In the genomic region with DNA sequence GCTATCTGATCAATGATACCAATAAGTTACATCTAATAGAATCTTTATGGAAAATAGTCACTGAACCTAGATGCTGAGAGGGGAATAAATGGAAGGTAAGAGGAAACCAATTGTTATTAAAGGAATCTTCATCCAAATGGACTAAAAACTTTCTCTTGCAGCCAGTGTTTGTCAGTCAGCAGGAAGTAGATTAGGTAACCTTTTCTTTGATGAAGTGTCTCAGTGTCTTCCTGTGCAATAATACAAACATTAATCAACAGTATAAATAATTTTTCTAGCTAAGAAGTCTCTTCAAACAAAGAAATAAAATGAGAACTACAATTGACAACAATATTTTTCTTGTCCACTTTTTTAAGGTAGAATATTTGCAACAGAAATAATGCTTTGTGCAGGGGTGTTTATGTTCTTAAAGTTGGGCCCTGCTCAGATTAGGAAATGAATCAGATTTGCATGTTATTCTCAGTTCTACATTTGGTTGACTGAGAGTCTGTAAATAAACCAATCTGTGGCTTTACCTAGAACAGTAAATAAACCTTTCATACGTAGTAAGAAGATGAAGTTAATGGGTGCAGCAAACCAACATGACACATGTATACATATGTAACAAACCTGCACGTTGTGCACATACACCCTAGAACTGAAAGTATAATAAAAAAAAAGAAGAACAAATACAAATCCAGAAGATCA, we compare ENCODE assay signal across 9 cellular contexts.
DNase-seq lines count a peak whose midpoint lies in the region; ATAC-seq, FAIRE-seq and TF ChIP-seq lines count a peak whose summit lies in the region.
"Had no signal": no experiment of that assay in that cellular context is flagged by ENCODE, and none has a peak within 500 bp of the region (broad histone marks: within the 10 kb centered on the region; RNA-seq: fewer than 3 reads in every experiment).

No MANE protein-coding gene starts in this region.

- no peak overlapping the region for H3K4me3 ChIP-seq in H7 (ENCODE audit: insufficient read depth, low read depth, low read length)

- no peaks in the 10 kb centered on the region for H3K27me3 ChIP-seq in H7 (ENCODE audit: control insufficient read depth, insufficient read depth, low read length)

- TF ChIP-seq CTCF in GM20000 (IDR thresholded peaks at IDR 0.05; ENCODE audit: extremely low read depth, missing control alignments) (no peak), chondrocyte (IDR thresholded peaks at IDR 0.05) (no peak)

- FAIRE-seq in GM18507 (lab: Jason Lieb, UNC), result peak; percentile 75

- no peak overlapping the region for H3K4me3 Mint-ChIP-seq in chondrocyte (ENCODE audit: unreplicated experiment)

- H3K9me3 Mint-ChIP-seq in chondrocyte (ENCODE audit: low read depth), result peaks cover 48% of the 10 kb centered on the region

- peak; percentile 96 for ATAC-seq in HG02943 (IDR thresholded peaks at IDR 0.05; ENCODE audit: low read depth, unreplicated experiment)
- peak; percentile 97 for ATAC-seq in HG03571 (IDR thresholded peaks at IDR 0.05; ENCODE audit: unreplicated experiment)

- no peak for DNase-seq in GM18507 (ENCODE audit: extremely low spot score, insufficient read length, low read depth)
- DNase-seq in GM20000 (ENCODE audit: low spot score), result peak; percentile 3
- no peak for DNase-seq in H7
- no peak for DNase-seq in chondrocyte (ENCODE audit: low spot score)
- DNase-seq in DMS79 treated with DMSO at 0.1 percent for 48 hours (lab: John Stamatoyannopoulos, UW), result no peak
- no peak for DNase-seq in effector CD4-positive, alpha-beta T cell
- DNase-seq: NCI-H1436 had no signal

- H3K36me3 Mint-ChIP-seq in chondrocyte (ENCODE audit: low read depth), result no peaks in the 10 kb centered on the region

- no peaks in the 10 kb centered on the region for H3K36me3 ChIP-seq in H7 (replicated peaks; ENCODE audit: control insufficient read depth, insufficient read depth, low read length)

- H3K27ac Mint-ChIP-seq in chondrocyte (ENCODE audit: unreplicated experiment), result no peak overlapping the region

- no peaks in the 10 kb centered on the region for H3K27me3 Mint-ChIP-seq in chondrocyte (ENCODE audit: low read depth)

- no peaks in the 10 kb centered on the region for H3K4me1 Mint-ChIP-seq in chondrocyte (ENCODE audit: low read depth)
